Comparison of ENCODE assay signal across 16 cellular contexts in the genomic region with DNA sequence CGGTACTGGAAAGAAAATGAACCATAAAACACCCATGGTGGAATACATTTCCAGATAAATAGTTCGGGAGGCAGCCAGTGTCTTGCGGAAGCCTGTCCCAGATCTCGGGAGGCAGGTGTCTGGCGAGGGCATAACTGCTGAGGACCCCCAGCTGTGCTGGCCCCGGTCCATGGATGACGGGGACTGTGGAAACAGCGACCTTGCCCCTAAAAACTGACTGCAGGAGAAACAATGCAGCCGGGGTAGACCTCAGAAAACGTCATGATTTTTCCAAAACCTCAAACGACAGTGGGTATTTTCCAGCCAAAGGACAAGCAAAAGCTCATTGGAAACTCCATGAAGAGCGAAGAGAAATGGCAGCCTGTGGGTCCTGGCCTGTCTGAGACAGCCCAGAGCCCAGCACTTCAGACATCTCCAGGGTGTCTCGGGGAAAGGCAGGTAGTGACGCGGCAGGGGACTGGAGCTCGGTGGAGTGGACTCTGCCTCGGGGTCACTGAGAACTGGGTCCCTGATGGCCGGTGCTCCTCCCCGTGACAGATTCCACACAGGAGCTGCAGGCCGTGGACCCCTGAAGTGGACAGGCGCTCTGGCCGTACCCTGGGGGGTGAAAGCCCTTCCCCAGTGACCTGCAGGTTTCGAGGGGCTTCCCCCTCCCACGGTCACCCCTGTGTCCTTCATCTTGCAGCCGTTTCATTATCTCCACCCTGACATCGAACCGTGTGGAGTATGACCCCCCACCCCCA.
"Had no signal": no experiment of that assay in that cellular context is flagged by ENCODE, and none has a peak within 500 bp of the region (broad histone marks: within the 10 kb centered on the region; RNA-seq: fewer than 3 reads in every experiment).

No MANE protein-coding gene starts in this region.

- H3K36me3 ChIP-seq: esophagus muscularis mucosa had no signal

- H3K4me3 ChIP-seq: esophagus muscularis mucosa, mucosa of descending colon, smooth muscle cell had no signal

- H3K27me3 Mint-ChIP-seq: activated CD8-positive, alpha-beta T cell treated with anti-CD3 and anti-CD28 coated beads for 36 hours; activated T-cell treated with anti-CD3 and anti-CD28 coated beads, Interleukin-2, amount 50 U/mL, for 24 hours; dendritic cell treated with granulocyte-macrophage colony-stimulating factor and Interleukin-4, amounts not matched to agents 40 ng/mL and 50 ng/mL, for 4 days had no signal

- H3K9me3 Mint-ChIP-seq: activated CD8-positive, alpha-beta T cell treated with anti-CD3 and anti-CD28 coated beads for 36 hours; activated naive CD4-positive, alpha-beta T cell treated with anti-CD3 and anti-CD28 coated beads for 36 hours; activated T-cell treated with anti-CD3 and anti-CD28 coated beads, Interleukin-2, amount 50 U/mL, for 24 hours; dendritic cell treated with granulocyte-macrophage colony-stimulating factor and Interleukin-4, amounts not matched to agents 40 ng/mL and 50 ng/mL, for 4 days; immature natural killer cell; memory B cell; naive B cell; neural crest cell; stimulated activated naive B cell treated with anti-CD40 and anti-IgM and Interleukin-4, amounts not matched to agents 10 μg/mL and 1 μg/mL and 100 μg/mL, for 72 hours had no signal

- H3K36me3 Mint-ChIP-seq: immature natural killer cell; memory B cell; naive B cell; stimulated activated naive B cell treated with anti-CD40 and anti-IgM and Interleukin-4, amounts not matched to agents 10 μg/mL and 1 μg/mL and 100 μg/mL, for 72 hours had no signal

- DNase-seq: activated CD4-positive, alpha-beta T cell treated with anti-CD3 and anti-CD28 coated beads for 48 hours; activated CD4-positive, CD25-positive, alpha-beta regulatory T cell; activated CD8-positive, alpha-beta T cell treated with anti-CD3 and anti-CD28 coated beads for 36 hours; activated naive CD4-positive, alpha-beta T cell treated with anti-CD3 and anti-CD28 coated beads for 36 hours; activated T-cell treated with anti-CD3 and anti-CD28 coated beads, Interleukin-2, amount 50 U/mL, for 24 hours; effector memory CD4-positive, alpha-beta T cell; immature natural killer cell; naive B cell; stimulated activated CD4-positive, alpha-beta T cell treated with anti-CD3 and anti-CD28 coated beads, Interleukin-4, amount 100 ng/mL, for 4 hours; stimulated activated naive B cell treated with anti-CD40 and anti-IgM and Interleukin-4, amounts not matched to agents 10 μg/mL and 1 μg/mL and 100 μg/mL, for 72 hours had no signal

- H3K27ac Mint-ChIP-seq: activated CD8-positive, alpha-beta T cell treated with anti-CD3 and anti-CD28 coated beads for 36 hours; activated naive CD4-positive, alpha-beta T cell treated with anti-CD3 and anti-CD28 coated beads for 36 hours; activated T-cell treated with anti-CD3 and anti-CD28 coated beads, Interleukin-2, amount 50 U/mL, for 24 hours; dendritic cell treated with granulocyte-macrophage colony-stimulating factor and Interleukin-4, amounts not matched to agents 40 ng/mL and 50 ng/mL, for 4 days; immature natural killer cell; memory B cell; stimulated activated naive B cell treated with anti-CD40 and anti-IgM and Interleukin-4, amounts not matched to agents 10 μg/mL and 1 μg/mL and 100 μg/mL, for 72 hours had no signal

- H3K4me3 Mint-ChIP-seq: activated CD8-positive, alpha-beta T cell treated with anti-CD3 and anti-CD28 coated beads for 36 hours; activated naive CD4-positive, alpha-beta T cell treated with anti-CD3 and anti-CD28 coated beads for 36 hours; activated T-cell treated with anti-CD3 and anti-CD28 coated beads, Interleukin-2, amount 50 U/mL, for 24 hours; dendritic cell treated with granulocyte-macrophage colony-stimulating factor and Interleukin-4, amounts not matched to agents 40 ng/mL and 50 ng/mL, for 4 days; immature natural killer cell; memory B cell; naive B cell; neural crest cell; stimulated activated naive B cell treated with anti-CD40 and anti-IgM and Interleukin-4, amounts not matched to agents 10 μg/mL and 1 μg/mL and 100 μg/mL, for 72 hours had no signal

- H3K27ac ChIP-seq: esophagus muscularis mucosa had no signal

- H3K4me1 Mint-ChIP-seq: immature natural killer cell; naive B cell; stimulated activated naive B cell treated with anti-CD40 and anti-IgM and Interleukin-4, amounts not matched to agents 10 μg/mL and 1 μg/mL and 100 μg/mL, for 72 hours had no signal

- H3K9me3 ChIP-seq: esophagus muscularis mucosa, mucosa of descending colon had no signal
